ENCODE assay signal across 21 cellular contexts in genomic region chr9:79807966-79808365, GRCh38.
"Had no signal": no experiment of that assay in that cellular context is flagged by ENCODE, and none has a peak within 500 bp of the region (broad histone marks: within the 10 kb centered on the region; RNA-seq: fewer than 3 reads in every experiment).

No MANE protein-coding gene starts in this region.

- DNase-seq: activated T-cell treated with anti-CD3 and anti-CD28 coated beads, Interleukin-2, amount 50 U/mL, for 1 hour; adrenal gland; esophagus squamous epithelium; foreskin keratinocyte; immature natural killer cell; left lung; natural killer cell; sigmoid colon; stimulated activated CD4-positive, alpha-beta T cell treated with anti-CD3 and anti-CD28 coated beads, Interleukin-2, amount 100 ng/mL, for 48 hours; stimulated activated naive CD4-positive, alpha-beta T cell treated with Interleukin-2 at 50 U/mL for 16 hours; T-helper 1 cell had no signal

- H3K4me2 ChIP-seq: hepatocyte had no signal

- H3K27ac ChIP-seq: adrenal gland, ascending aorta, breast epithelium, coronary artery, esophagus squamous epithelium, foreskin keratinocyte, hepatocyte, left lung, sigmoid colon, thoracic aorta had no signal

- H3K4me3 Mint-ChIP-seq: central memory CD8-positive, alpha-beta T cell; immature natural killer cell; natural killer cell; type B pancreatic cell; WTC11 had no signal

- H3K27me3 Mint-ChIP-seq: central memory CD8-positive, alpha-beta T cell had no signal

- H3K4me3 ChIP-seq: adrenal gland, ascending aorta, breast epithelium, coronary artery, esophagus squamous epithelium, hepatocyte, left lung, lung, sigmoid colon, thoracic aorta had no signal

- H3K27me3 ChIP-seq: adrenal gland, ascending aorta, breast epithelium, esophagus squamous epithelium, foreskin keratinocyte, hepatocyte, left lung, sigmoid colon had no signal

- H3K9me3 Mint-ChIP-seq: activated naive CD4-positive, alpha-beta T cell treated with anti-CD3 and anti-CD28 coated beads, Interleukin-2, amount 50 U/mL, for 72 hours; central memory CD8-positive, alpha-beta T cell; immature natural killer cell; natural killer cell; type B pancreatic cell; WTC11 had no signal

- H3K4me1 ChIP-seq: ascending aorta, breast epithelium, foreskin keratinocyte, sigmoid colon had no signal

- H3K36me3 ChIP-seq: adrenal gland, ascending aorta, breast epithelium, esophagus squamous epithelium, left lung, sigmoid colon, thoracic aorta had no signal

- ATAC-seq: activated naive CD4-positive, alpha-beta T cell treated with anti-CD3 and anti-CD28 coated beads, Interleukin-2, amount 50 U/mL, for 72 hours; foreskin keratinocyte; left lung; natural killer cell; WTC11 had no signal

- H3K27ac Mint-ChIP-seq: activated naive CD4-positive, alpha-beta T cell treated with anti-CD3 and anti-CD28 coated beads, Interleukin-2, amount 50 U/mL, for 72 hours; immature natural killer cell; natural killer cell; type B pancreatic cell; WTC11 had no signal

- H3K79me2 ChIP-seq: hepatocyte had no signal

- H2AFZ ChIP-seq: hepatocyte had no signal

- H3K9me3 ChIP-seq: adrenal gland, ascending aorta, breast epithelium, esophagus squamous epithelium, left lung, sigmoid colon, thoracic aorta had no signal

- H3K36me3 Mint-ChIP-seq: activated naive CD4-positive, alpha-beta T cell treated with anti-CD3 and anti-CD28 coated beads, Interleukin-2, amount 50 U/mL, for 72 hours; immature natural killer cell; natural killer cell; type B pancreatic cell; WTC11 had no signal
